In genomic region chr7:28853150-28853549, GRCh38 we compare ENCODE assay signal across 12 cellular contexts.
DNase-seq lines count a peak whose midpoint lies in the region; ATAC-seq and TF ChIP-seq lines count a peak whose summit lies in the region.
"Had no signal": no experiment of that assay in that cellular context is flagged by ENCODE, and none has a peak within 500 bp of the region (broad histone marks: within the 10 kb centered on the region; RNA-seq: fewer than 3 reads in every experiment).

No MANE protein-coding gene starts in this region.

- in situ Hi-C loops in brain microvascular endothelial cell (cut with HindIII; ENCODE audit: low pct_ligation_motif_present, low sequenced_read_pairs) = no loop called here

- no peak for ATAC-seq in CD4-positive, alpha-beta T cell (ENCODE audit: poor library complexity)
- no peak for ATAC-seq in activated naive CD8-positive, alpha-beta T cell treated with anti-CD3 and anti-CD28 coated beads, Interleukin-2, amount 50 U/mL, for 24 hours
- no peak for ATAC-seq in naive thymus-derived CD4-positive, alpha-beta T cell
- ATAC-seq in GM21825 (IDR thresholded peaks at IDR 0.05; ENCODE audit: unreplicated experiment) = no peak

- no peak overlapping the region for H3K9ac ChIP-seq in HUES6 (ENCODE audit: low read length)

- H3K36me3 ChIP-seq in HUES6 (ENCODE audit: control insufficient read depth, insufficient read depth, low read length) (no peaks in the 10 kb centered on the region), brain microvascular endothelial cell (replicated peaks) (no peaks in the 10 kb centered on the region), stomach (no peaks in the 10 kb centered on the region)
- H3K36me3 ChIP-seq in naive thymus-derived CD4-positive, alpha-beta T cell (ENCODE audit: control insufficient read depth in 2 of 3, insufficient read depth in 3 of 3, low read length in 3 of 3) = no peaks in the 10 kb centered on the region
- H3K36me3 ChIP-seq: pancreas had no signal

- no peak for TF ChIP-seq POLR2A in stomach (IDR thresholded peaks at IDR 0.05)

- no peak for TF ChIP-seq CTCF in CD4-positive, alpha-beta T cell (IDR thresholded peaks at IDR 0.05)
- no peak for TF ChIP-seq CTCF in brain microvascular endothelial cell (IDR thresholded peaks at IDR 0.05; ENCODE audit: low read depth, low read length, missing control alignments)
- TF ChIP-seq CTCF in stomach (IDR thresholded peaks at IDR 0.05) = no peak

- no peak overlapping the region for H3K27ac ChIP-seq in CD4-positive, alpha-beta T cell (ENCODE audit: low read depth, low read length)
- no peak overlapping the region for H3K27ac ChIP-seq in HUES6 (ENCODE audit: low read depth, low read length)
- no peak overlapping the region for H3K27ac ChIP-seq in naive thymus-derived CD4-positive, alpha-beta T cell (ENCODE audit: low read depth, low read length)
- no peak overlapping the region for H3K27ac ChIP-seq in brain microvascular endothelial cell
- H3K27ac ChIP-seq in stomach = no peak overlapping the region

- H3K4me1 ChIP-seq in HUES6 (ENCODE audit: control insufficient read depth, insufficient read depth, low read length) = peaks cover 9% of the 10 kb centered on the region
- no peaks in the 10 kb centered on the region for H3K4me1 ChIP-seq in naive thymus-derived CD4-positive, alpha-beta T cell (ENCODE audit: control insufficient read depth in 2 of 2, insufficient read depth in 2 of 2, low read length in 2 of 2)
- H3K4me1 ChIP-seq in stomach = peaks cover 0 to 14% (median 12%) of the 10 kb centered on the region in 4 donors

- no peaks in the 10 kb centered on the region for H3K9me3 Mint-ChIP-seq in CD4-positive, alpha-beta T cell
- no peaks in the 10 kb centered on the region for H3K9me3 Mint-ChIP-seq in activated naive CD8-positive, alpha-beta T cell treated with anti-CD3 and anti-CD28 coated beads, Interleukin-2, amount 50 U/mL, for 24 hours
- peaks cover 0 to 4% (median 0%) of the 10 kb centered on the region in 11 donors for H3K9me3 Mint-ChIP-seq in naive thymus-derived CD4-positive, alpha-beta T cell

- peaks cover 5% of the 10 kb centered on the region for H3K4me1 Mint-ChIP-seq in CD4-positive, alpha-beta T cell (ENCODE audit: low read depth)
- H3K4me1 Mint-ChIP-seq in activated naive CD8-positive, alpha-beta T cell treated with anti-CD3 and anti-CD28 coated beads, Interleukin-2, amount 50 U/mL, for 24 hours = peaks cover 12% of the 10 kb centered on the region
- H3K4me1 Mint-ChIP-seq in naive thymus-derived CD4-positive, alpha-beta T cell = peaks cover 6 to 12% (median 11%) of the 10 kb centered on the region in 7 donors

- 47 to 62% (median 53%) methylated on average over 4 of the region's 4 CpGs for WGBS in stomach, 5 donors

- DNase-seq in CD4-positive, alpha-beta T cell = no peak
- DNase-seq in activated naive CD8-positive, alpha-beta T cell treated with anti-CD3 and anti-CD28 coated beads, Interleukin-2, amount 50 U/mL, for 24 hours = no peak
- DNase-seq in naive thymus-derived CD4-positive, alpha-beta T cell = no peak
- no peak for DNase-seq in NK-92 (lab: John Stamatoyannopoulos, UW; ENCODE audit: unreplicated experiment)
- DNase-seq in brain microvascular endothelial cell = no peak
- DNase-seq in stomach = no peak
- DNase-seq: effector CD8-positive, alpha-beta T cell; GF-D8; T1000 had no signal

- no peak overlapping the region for H3K27ac Mint-ChIP-seq in CD4-positive, alpha-beta T cell
- no peak overlapping the region for H3K27ac Mint-ChIP-seq in activated naive CD8-positive, alpha-beta T cell treated with anti-CD3 and anti-CD28 coated beads, Interleukin-2, amount 50 U/mL, for 24 hours
- H3K27ac Mint-ChIP-seq in naive thymus-derived CD4-positive, alpha-beta T cell = no peak overlapping the region

- POLR2A ChIA-PET in CD4-positive, alpha-beta T cell (lab: Charles Lee) = no interaction called here
- POLR2A ChIA-PET in naive thymus-derived CD4-positive, alpha-beta T cell (lab: Charles Lee) = no interaction called here

- H3K27me3 ChIP-seq in CD4-positive, alpha-beta T cell (ENCODE audit: control insufficient read depth, insufficient read depth, low read length) = peaks cover 44% of the 10 kb centered on the region
- H3K27me3 ChIP-seq in HUES6 (ENCODE audit: control insufficient read depth, insufficient read depth, low read length) = peaks cover 36% of the 10 kb centered on the region
- peaks cover 0 to 11% of the 10 kb centered on the region in 2 donors for H3K27me3 ChIP-seq in naive thymus-derived CD4-positive, alpha-beta T cell (ENCODE audit: control insufficient read depth in 2 of 2, insufficient read depth in 2 of 2, low read length in 2 of 2)
- H3K27me3 ChIP-seq in brain microvascular endothelial cell (replicated peaks) = no peaks in the 10 kb centered on the region
- H3K27me3 ChIP-seq in stomach = peaks cover 0 to 31% (median 8%) of the 10 kb centered on the region in 3 donors
- H3K27me3 ChIP-seq: pancreas had no signal

- TF ChIP-seq EP300 in stomach (IDR thresholded peaks at IDR 0.05) = no peak

- H3K4me3 Mint-ChIP-seq in CD4-positive, alpha-beta T cell = peak overlapping the region; percentile 68
- H3K4me3 Mint-ChIP-seq in activated naive CD8-positive, alpha-beta T cell treated with anti-CD3 and anti-CD28 coated beads, Interleukin-2, amount 50 U/mL, for 24 hours = peak overlapping the region; percentile 56
- H3K4me3 Mint-ChIP-seq in naive thymus-derived CD4-positive, alpha-beta T cell = peak overlapping the region in 8 of 10 donors; percentile 78 to 90 (median 82)

- intact Hi-C loops in CD4-positive, alpha-beta T cell (cut with DNase I, micrococcal nuclease) = loop anchor here in 1 of 2 experiments (5.0 kb wide), 1 partner anchor 461 kb away; no protein-coding TSS in a partner anchor
- intact Hi-C loops in naive thymus-derived CD4-positive, alpha-beta T cell (cut with micrococcal nuclease) = loop anchor here in 1 of 2 donors (10.0 kb wide), 2 partner anchors 558 to 1658 kb away; no protein-coding TSS in a partner anchor
- intact Hi-C loops in stomach (cut with DNase I; ENCODE audit: low total_unique reads) = loop anchor here (5.0 kb wide), 1 partner anchor 461 kb away; no protein-coding TSS in a partner anchor

- H3K36me3 Mint-ChIP-seq in CD4-positive, alpha-beta T cell (ENCODE audit: low read depth) = no peaks in the 10 kb centered on the region
- no peaks in the 10 kb centered on the region for H3K36me3 Mint-ChIP-seq in activated naive CD8-positive, alpha-beta T cell treated with anti-CD3 and anti-CD28 coated beads, Interleukin-2, amount 50 U/mL, for 24 hours (ENCODE audit: low read depth)
- peaks cover 0 to 3% (median 0%) of the 10 kb centered on the region in 5 donors for H3K36me3 Mint-ChIP-seq in naive thymus-derived CD4-positive, alpha-beta T cell

- 0 out of 2 replicates have a peak overlapping the region, but pooled peaks have one; percentile 21 for H3K4me3 ChIP-seq in HUES6 (ENCODE audit: low read depth, low read length)
- H3K4me3 ChIP-seq in naive thymus-derived CD4-positive, alpha-beta T cell (ENCODE audit: low read length) = no peak overlapping the region
- no peak overlapping the region for H3K4me3 ChIP-seq in brain microvascular endothelial cell (ENCODE audit: low read depth, low read length)
- peak overlapping the region in 1 of 4 donors; percentile 49 for H3K4me3 ChIP-seq in stomach

- CTCF ChIA-PET in CD4-positive, alpha-beta T cell (lab: Charles Lee) = interaction anchor here (0.7 kb wide), 1 partner anchor 161 kb away, joined by 3 read pairs; no protein-coding TSS in a partner anchor
- CTCF ChIA-PET in naive thymus-derived CD4-positive, alpha-beta T cell (lab: Charles Lee) = no interaction called here

- peaks cover 76% of the 10 kb centered on the region for H3K27me3 Mint-ChIP-seq in CD4-positive, alpha-beta T cell
- H3K27me3 Mint-ChIP-seq in activated naive CD8-positive, alpha-beta T cell treated with anti-CD3 and anti-CD28 coated beads, Interleukin-2, amount 50 U/mL, for 24 hours = peaks cover 55% of the 10 kb centered on the region
- peaks cover 48 to 65% (median 64%) of the 10 kb centered on the region in 5 donors for H3K27me3 Mint-ChIP-seq in naive thymus-derived CD4-positive, alpha-beta T cell

- H3K9me3 ChIP-seq in CD4-positive, alpha-beta T cell (ENCODE audit: control insufficient read depth, low read length) = no peaks in the 10 kb centered on the region
- H3K9me3 ChIP-seq in HUES6 (ENCODE audit: control insufficient read depth, insufficient read depth, low read depth, low read length) (no peaks in the 10 kb centered on the region), stomach (no peaks in the 10 kb centered on the region)
- H3K9me3 ChIP-seq in naive thymus-derived CD4-positive, alpha-beta T cell (ENCODE audit: control insufficient read depth in 2 of 3, low read length in 3 of 3) = no peaks in the 10 kb centered on the region
- H3K9me3 ChIP-seq: pancreas had no signal
